16 cellular contexts compared by ENCODE assay signal in the genomic region with DNA sequence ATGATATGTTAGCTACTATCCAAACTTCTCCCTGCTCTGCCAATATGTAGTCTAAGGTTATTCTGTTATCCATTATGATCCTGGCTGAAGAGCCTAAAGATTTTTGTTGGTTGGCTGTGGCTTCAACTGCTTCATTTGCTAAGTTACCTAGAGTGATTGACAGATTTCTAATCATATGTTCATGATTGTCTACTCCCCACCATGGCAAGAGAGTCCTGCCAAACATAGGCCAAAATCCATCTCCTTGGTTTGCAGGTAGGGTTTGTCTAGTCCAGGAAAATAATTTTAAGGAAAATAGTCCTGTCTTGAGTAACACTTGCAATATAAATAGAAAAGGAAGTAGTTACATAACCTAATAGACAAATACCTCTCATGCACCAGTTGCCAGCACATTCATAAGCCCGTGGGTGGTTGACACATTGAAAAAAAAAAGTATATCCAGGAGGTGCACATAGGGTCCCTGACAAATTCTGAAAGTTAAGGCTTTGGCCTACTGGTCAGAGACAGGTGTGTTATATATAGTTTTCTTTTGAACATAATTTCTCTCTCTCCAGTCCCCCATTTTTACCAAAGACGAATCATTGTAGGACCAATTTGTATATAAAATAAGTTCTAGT. TPM values are rescaled to one million over a fixed set of nuclear protein-coding genes. Genes with fewer than 3 reads are reported as not detected.
DNase-seq lines count a peak whose midpoint lies in the region; ATAC-seq and TF ChIP-seq lines count a peak whose summit lies in the region.
"Had no signal": no experiment of that assay in that cellular context is flagged by ENCODE, and none has a peak within 500 bp of the region (broad histone marks: within the 10 kb centered on the region; RNA-seq: fewer than 3 reads in every experiment).

No MANE protein-coding gene starts in this region.

- peak overlapping the region; percentile 12 to 56 (median 37) for H3K4me3 Mint-ChIP-seq in CD4-positive, CD25-positive, alpha-beta regulatory T cell
- H3K4me3 Mint-ChIP-seq: neural crest cell, WTC11 had no signal

- H3K27me3 Mint-ChIP-seq in CD4-positive, CD25-positive, alpha-beta regulatory T cell: no peaks in the 10 kb centered on the region

- peaks cover 2 to 44% (median 37%) of the 10 kb centered on the region in 4 donors for H3K4me1 Mint-ChIP-seq in CD4-positive, CD25-positive, alpha-beta regulatory T cell
- H3K4me1 Mint-ChIP-seq: WTC11 had no signal

- no peaks in the 10 kb centered on the region for H3K36me3 ChIP-seq in CD4-positive, CD25-positive, alpha-beta regulatory T cell (ENCODE audit: control insufficient read depth, insufficient read depth, low read length)
- H3K36me3 ChIP-seq in right atrium auricular region: no peaks in the 10 kb centered on the region

- peaks cover 18% of the 10 kb centered on the region for H3K4me1 ChIP-seq in CD4-positive, CD25-positive, alpha-beta regulatory T cell (ENCODE audit: control insufficient read depth, insufficient read depth, low read length, poor library complexity, severe bottlenecking)
- no peaks in the 10 kb centered on the region for H3K4me1 ChIP-seq in right atrium auricular region
- H3K4me1 ChIP-seq: foreskin keratinocyte had no signal

- peak in 1 of 2 donors; percentile 48 for ATAC-seq in CD4-positive, CD25-positive, alpha-beta regulatory T cell (ENCODE audit: low read depth in 2 of 2)
- ATAC-seq in GM19324 (IDR thresholded peaks at IDR 0.05; ENCODE audit: low FRiP score, unreplicated experiment): peak; percentile 39
- ATAC-seq in HG02798 (IDR thresholded peaks at IDR 0.05; ENCODE audit: poor library complexity, unreplicated experiment): peak; percentile 47
- ATAC-seq: foreskin keratinocyte, WTC11 had no signal

- no peaks in the 10 kb centered on the region for H3K27me3 ChIP-seq in CD4-positive, CD25-positive, alpha-beta regulatory T cell (ENCODE audit: control insufficient read depth, insufficient read depth, low read length)
- no peaks in the 10 kb centered on the region for H3K27me3 ChIP-seq in right atrium auricular region

- H3K27ac Mint-ChIP-seq in CD4-positive, CD25-positive, alpha-beta regulatory T cell: peak overlapping the region; percentile 12 to 55 (median 42)
- H3K27ac Mint-ChIP-seq: WTC11 had no signal

- DNase-seq in CD4-positive, CD25-positive, alpha-beta regulatory T cell: peak in 1 of 3 donors; percentile 45
- DNase-seq in NOMO-1 treated with DMSO at 0.1 percent for 48 hours (lab: John Stamatoyannopoulos, UW; ENCODE audit: unreplicated experiment) (peak; percentile 40), DMS53 treated with DMSO at 0.1 percent for 48 hours (lab: John Stamatoyannopoulos, UW; ENCODE audit: unreplicated experiment) (no peak), right atrium auricular region (ENCODE audit: low spot score) (no peak), posterior cingulate gyrus (no peak), COR-L47 (lab: John Stamatoyannopoulos, UW) (no peak)
- DNase-seq: activated gamma-delta T cell; H7; NCI-H2081 treated with DMSO at 0.1 percent for 48 hours; stimulated activated CD4-positive, alpha-beta T cell treated with anti-CD3 and anti-CD28 coated beads, Interleukin-12 subunit alpha, Interleukin-12 subunit beta, amount 100 ng/mL, for 4 hours had no signal

- H3K27ac ChIP-seq in CD4-positive, CD25-positive, alpha-beta regulatory T cell (ENCODE audit: insufficient read depth, low read length, poor library complexity, severe bottlenecking): peak overlapping the region; percentile 19
- no peak overlapping the region for H3K27ac ChIP-seq in right atrium auricular region
- H3K27ac ChIP-seq: foreskin keratinocyte had no signal

- H3K4me3 ChIP-seq in CD4-positive, CD25-positive, alpha-beta regulatory T cell (ENCODE audit: low read depth, low read length): peak overlapping the region; percentile 60
- H3K4me3 ChIP-seq in right atrium auricular region: no peak overlapping the region

- H3K36me3 Mint-ChIP-seq in CD4-positive, CD25-positive, alpha-beta regulatory T cell: no peaks in the 10 kb centered on the region

- intact Hi-C loops in posterior cingulate gyrus (cut with DNase I): no loop called here

- no peaks in the 10 kb centered on the region for H3K9me3 ChIP-seq in CD4-positive, CD25-positive, alpha-beta regulatory T cell (ENCODE audit: control insufficient read depth in 2 of 2, low read length in 2 of 2)
- H3K9me3 ChIP-seq in right atrium auricular region: peaks cover 0 to 6% of the 10 kb centered on the region in 2 donors

- peaks cover 0 to 2% (median 0%) of the 10 kb centered on the region in 7 donors for H3K9me3 Mint-ChIP-seq in CD4-positive, CD25-positive, alpha-beta regulatory T cell

- no peak for TF ChIP-seq CTCF in right atrium auricular region (IDR thresholded peaks at IDR 0.05)

RNA-seq across cellular contexts. Expression of a gene that starts 5.4 kb away (rescaled TPM):
- 0.96 TPM for total RNA-seq in CD4-positive, CD25-positive, alpha-beta regulatory T cell
- under 1 TPM; 0.16 to 0.80 (median 0.40) TPM for polyA plus RNA-seq in CD4-positive, CD25-positive, alpha-beta regulatory T cell
- total RNA-seq in right atrium auricular region: not detected
- total RNA-seq: foreskin keratinocyte, neural crest cell had no signal
- polyA plus RNA-seq: AG04450, foreskin keratinocyte had no signal
